Comparison of ENCODE assay signal across 34 cellular contexts in the genomic region with DNA sequence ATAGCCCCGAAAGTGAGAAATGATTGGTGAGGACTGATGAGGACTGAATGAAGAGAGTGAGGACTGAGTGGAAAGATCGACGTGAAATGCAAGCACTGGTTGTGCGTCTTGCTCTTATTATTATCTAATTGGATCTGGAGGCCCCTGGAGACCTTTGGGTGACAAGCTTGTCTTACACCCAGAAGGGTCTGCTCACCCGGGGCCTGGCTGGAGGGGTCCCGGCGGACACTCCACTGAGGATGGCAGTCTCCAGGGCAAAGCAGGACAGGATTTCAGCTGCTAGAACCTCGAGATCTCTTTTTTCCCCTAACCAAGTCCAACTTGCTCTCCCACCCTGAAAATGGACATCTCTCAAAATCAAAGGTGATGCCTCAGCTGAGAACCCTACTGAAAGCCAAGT.
"Had no signal": no experiment of that assay in that cellular context is flagged by ENCODE, and none has a peak within 500 bp of the region (broad histone marks: within the 10 kb centered on the region; RNA-seq: fewer than 3 reads in every experiment).

No MANE protein-coding gene starts in this region.

- ATAC-seq: activated naive CD4-positive, alpha-beta T cell treated with anti-CD3 and anti-CD28 coated beads, Interleukin-2, amount 50 U/mL, for 72 hours; activated naive CD8-positive, alpha-beta T cell treated with anti-CD3 and anti-CD28 coated beads, Interleukin-2, amount 50 U/mL, for 24 hours; activated T-cell treated with anti-CD3 and anti-CD28 coated beads, Interleukin-2, amount 50 U/mL, for 4 hours; activated T-cell treated with anti-CD3 and anti-CD28 coated beads, Interleukin-2, amount 50 U/mL, for 72 hours; activated T-helper 17 cell treated with anti-CD3 and anti-CD28 coated beads, Interleukin-2, amount 50 U/mL, for 72 hours; body of pancreas had no signal

- H3K27me3 Mint-ChIP-seq: activated naive CD4-positive, alpha-beta T cell treated with anti-CD3 and anti-CD28 coated beads, Interleukin-2, amount 10 ng/mL, durations not matched to agents 7 days and 5 days; activated naive CD4-positive, alpha-beta T cell treated with anti-CD3 and anti-CD28 coated beads, Interleukin-2, amount 50 U/mL, for 24 hours; activated naive CD8-positive, alpha-beta T cell treated with anti-CD3 and anti-CD28 coated beads for 36 hours; central memory CD8-positive, alpha-beta T cell had no signal

- H3K4me3 Mint-ChIP-seq: activated naive CD4-positive, alpha-beta T cell treated with anti-CD3 and anti-CD28 coated beads for 36 hours; activated naive CD4-positive, alpha-beta T cell treated with anti-CD3 and anti-CD28 coated beads, Interleukin-2, amount 10 ng/mL, durations not matched to agents 7 days and 5 days; activated naive CD4-positive, alpha-beta T cell treated with anti-CD3 and anti-CD28 coated beads, Interleukin-2, amount 50 U/mL, for 24 hours; activated naive CD8-positive, alpha-beta T cell; activated naive CD8-positive, alpha-beta T cell treated with anti-CD3 and anti-CD28 coated beads for 36 hours; activated naive CD8-positive, alpha-beta T cell treated with anti-CD3 and anti-CD28 coated beads, Interleukin-2, amount 10 ng/mL, durations not matched to agents 7 days and 5 days; activated naive CD8-positive, alpha-beta T cell treated with anti-CD3 and anti-CD28 coated beads, Interleukin-2, amount 50 U/mL, for 24 hours; activated T-cell treated with anti-CD3 and anti-CD28 coated beads, Interleukin-2, amount 50 U/mL, for 24 hours; activated T-cell treated with anti-CD3 and anti-CD28 coated beads, Interleukin-2, amount 50 U/mL, for 4 hours; activated T-cell treated with anti-CD3 and anti-CD28 coated beads, Interleukin-2, amount 50 U/mL, for 72 hours; activated T-helper 1 cell treated with anti-CD3 and anti-CD28 coated beads, Interleukin-12 subunit alpha, Interleukin-12 subunit beta, Interleukin-2, Interleukin-4 antibody, amounts not matched to agents 30 ng/mL and 10 ng/mL and 1 ng/mL, durations not matched to agents 14 hours and 24 hours and 36 hours; activated T-helper 17 cell treated with anti-CD3 and anti-CD28 coated beads, Interleukin-2, amount 50 U/mL, for 72 hours; brain; central memory CD8-positive, alpha-beta T cell had no signal

- H3K36me3 Mint-ChIP-seq: activated naive CD4-positive, alpha-beta T cell treated with anti-CD3 and anti-CD28 coated beads, Interleukin-2, amount 10 ng/mL, durations not matched to agents 7 days and 5 days; activated naive CD4-positive, alpha-beta T cell treated with anti-CD3 and anti-CD28 coated beads, Interleukin-2, amount 50 U/mL, for 24 hours; activated naive CD4-positive, alpha-beta T cell treated with anti-CD3 and anti-CD28 coated beads, Interleukin-2, amount 50 U/mL, for 72 hours; activated naive CD8-positive, alpha-beta T cell; activated naive CD8-positive, alpha-beta T cell treated with anti-CD3 and anti-CD28 coated beads for 36 hours; activated naive CD8-positive, alpha-beta T cell treated with anti-CD3 and anti-CD28 coated beads, Interleukin-2, amount 10 ng/mL, durations not matched to agents 7 days and 5 days had no signal

- H3K9me3 Mint-ChIP-seq: activated naive CD4-positive, alpha-beta T cell treated with anti-CD3 and anti-CD28 coated beads for 36 hours; activated naive CD4-positive, alpha-beta T cell treated with anti-CD3 and anti-CD28 coated beads, Interleukin-2, amount 10 ng/mL, durations not matched to agents 7 days and 5 days; activated naive CD4-positive, alpha-beta T cell treated with anti-CD3 and anti-CD28 coated beads, Interleukin-2, amount 50 U/mL, for 24 hours; activated naive CD4-positive, alpha-beta T cell treated with anti-CD3 and anti-CD28 coated beads, Interleukin-2, amount 50 U/mL, for 72 hours; activated naive CD8-positive, alpha-beta T cell treated with anti-CD3 and anti-CD28 coated beads for 36 hours; activated naive CD8-positive, alpha-beta T cell treated with anti-CD3 and anti-CD28 coated beads, Interleukin-2, amount 10 ng/mL, durations not matched to agents 7 days and 5 days; activated naive CD8-positive, alpha-beta T cell treated with anti-CD3 and anti-CD28 coated beads, Interleukin-2, amount 50 U/mL, for 24 hours; activated T-cell treated with anti-CD3 and anti-CD28 coated beads, Interleukin-2, amount 50 U/mL, for 24 hours; activated T-cell treated with anti-CD3 and anti-CD28 coated beads, Interleukin-2, amount 50 U/mL, for 4 hours; activated T-cell treated with anti-CD3 and anti-CD28 coated beads, Interleukin-2, amount 50 U/mL, for 72 hours; activated T-helper 1 cell treated with anti-CD3 and anti-CD28 coated beads, Interleukin-12 subunit alpha, Interleukin-12 subunit beta, Interleukin-2, Interleukin-4 antibody, amounts not matched to agents 30 ng/mL and 10 ng/mL and 1 ng/mL, durations not matched to agents 14 hours and 24 hours and 36 hours; activated T-helper 2 cell treated with anti-CD3 and anti-CD28 coated beads, Interferon-gamma antibody, Interleukin-2, Interleukin-4, amounts not matched to agents 10 μg/mL and 5 μg/mL and 100 μg/mL, durations not matched to agents 14 hours and 24 hours and 36 hours; brain; central memory CD8-positive, alpha-beta T cell had no signal

- DNase-seq: activated effector memory CD4-positive, alpha-beta T cell treated with anti-CD3 and anti-CD28 coated beads, Interleukin-2, amount 50 U/mL, for 16 hours; activated effector memory CD4-positive, alpha-beta T cell treated with Interleukin-2 at 50 U/mL for 16 hours; activated gamma-delta T cell; activated gamma-delta T cell treated with Interleukin-2 at 50 U/mL for 16 hours; activated naive CD4-positive, alpha-beta T cell; activated naive CD4-positive, alpha-beta T cell treated with anti-CD3 and anti-CD28 coated beads for 36 hours; activated naive CD4-positive, alpha-beta T cell treated with anti-CD3 and anti-CD28 coated beads, Interleukin-2, amount 10 ng/mL, durations not matched to agents 7 days and 5 days; activated naive CD4-positive, alpha-beta T cell treated with anti-CD3 and anti-CD28 coated beads, Interleukin-2, amount 50 U/mL, for 16 hours; activated naive CD4-positive, alpha-beta T cell treated with Interleukin-2 at 50 U/mL for 16 hours; activated naive CD8-positive, alpha-beta T cell treated with anti-CD3 and anti-CD28 coated beads for 36 hours; activated naive CD8-positive, alpha-beta T cell treated with anti-CD3 and anti-CD28 coated beads, Interleukin-2, amount 10 ng/mL, durations not matched to agents 7 days and 5 days; activated naive CD8-positive, alpha-beta T cell treated with anti-CD3 and anti-CD28 coated beads, Interleukin-2, amount 50 U/mL, for 24 hours; activated T-cell treated with anti-CD3 and anti-CD28 coated beads, Interleukin-2, amount 50 U/mL, for 24 hours; activated T-cell treated with anti-CD3 and anti-CD28 coated beads, Interleukin-2, amount 50 U/mL, for 4 hours; activated T-cell treated with anti-CD3 and anti-CD28 coated beads, Interleukin-2, amount 50 U/mL, for 48 hours; activated T-cell treated with anti-CD3 and anti-CD28 coated beads, Interleukin-2, amount 50 U/mL, for 72 hours; adrenal gland; amniotic stem cell; amygdala; anterior cingulate cortex; aorta; body of pancreas; brain microvascular endothelial cell; caudate nucleus; central memory CD4-positive, alpha-beta T cell; cerebellar nuclear complex had no signal

- H3K27ac Mint-ChIP-seq: activated naive CD4-positive, alpha-beta T cell treated with anti-CD3 and anti-CD28 coated beads for 36 hours; activated naive CD4-positive, alpha-beta T cell treated with anti-CD3 and anti-CD28 coated beads, Interleukin-2, amount 10 ng/mL, durations not matched to agents 7 days and 5 days; activated naive CD4-positive, alpha-beta T cell treated with anti-CD3 and anti-CD28 coated beads, Interleukin-2, amount 50 U/mL, for 24 hours; activated naive CD4-positive, alpha-beta T cell treated with anti-CD3 and anti-CD28 coated beads, Interleukin-2, amount 50 U/mL, for 72 hours; activated naive CD8-positive, alpha-beta T cell; activated naive CD8-positive, alpha-beta T cell treated with anti-CD3 and anti-CD28 coated beads for 36 hours; activated naive CD8-positive, alpha-beta T cell treated with anti-CD3 and anti-CD28 coated beads, Interleukin-2, amount 10 ng/mL, durations not matched to agents 7 days and 5 days; activated naive CD8-positive, alpha-beta T cell treated with anti-CD3 and anti-CD28 coated beads, Interleukin-2, amount 50 U/mL, for 24 hours; activated T-cell treated with anti-CD3 and anti-CD28 coated beads, Interleukin-2, amount 50 U/mL, for 24 hours; activated T-cell treated with anti-CD3 and anti-CD28 coated beads, Interleukin-2, amount 50 U/mL, for 72 hours; activated T-helper 1 cell treated with anti-CD3 and anti-CD28 coated beads, Interleukin-12 subunit alpha, Interleukin-12 subunit beta, Interleukin-2, Interleukin-4 antibody, amounts not matched to agents 30 ng/mL and 10 ng/mL and 1 ng/mL, durations not matched to agents 14 hours and 24 hours and 36 hours; activated T-helper 17 cell treated with anti-CD3 and anti-CD28 coated beads, Interleukin-2, amount 50 U/mL, for 72 hours; activated T-helper 2 cell treated with anti-CD3 and anti-CD28 coated beads, Interferon-gamma antibody, Interleukin-2, Interleukin-4, amounts not matched to agents 10 μg/mL and 5 μg/mL and 100 μg/mL, durations not matched to agents 14 hours and 24 hours and 36 hours had no signal

- H3K4me1 Mint-ChIP-seq: activated naive CD4-positive, alpha-beta T cell treated with anti-CD3 and anti-CD28 coated beads, Interleukin-2, amount 10 ng/mL, durations not matched to agents 7 days and 5 days; activated naive CD4-positive, alpha-beta T cell treated with anti-CD3 and anti-CD28 coated beads, Interleukin-2, amount 50 U/mL, for 24 hours; activated naive CD8-positive, alpha-beta T cell treated with anti-CD3 and anti-CD28 coated beads for 36 hours; activated naive CD8-positive, alpha-beta T cell treated with anti-CD3 and anti-CD28 coated beads, Interleukin-2, amount 10 ng/mL, durations not matched to agents 7 days and 5 days; activated naive CD8-positive, alpha-beta T cell treated with anti-CD3 and anti-CD28 coated beads, Interleukin-2, amount 50 U/mL, for 24 hours; activated T-helper 17 cell treated with anti-CD3 and anti-CD28 coated beads, Interleukin-2, amount 50 U/mL, for 72 hours; central memory CD8-positive, alpha-beta T cell had no signal
